Comparison of ENCODE assay signal across 18 cellular contexts in genomic region chr22:33726294-33726711, GRCh38.
A peak's percentile ranks its signal among the peaks of the same experiment; 100 is the strongest.
DNase-seq lines count a peak whose midpoint lies in the region; ATAC-seq and TF ChIP-seq lines count a peak whose summit lies in the region.
"Had no signal": no experiment of that assay in that cellular context is flagged by ENCODE, and none has a peak within 500 bp of the region (broad histone marks: within the 10 kb centered on the region; RNA-seq: fewer than 3 reads in every experiment).

No MANE protein-coding gene starts in this region.

- H3K36me3 ChIP-seq in adipocyte (ENCODE audit: control insufficient read depth, insufficient read depth, low read length, severe bottlenecking), result no peaks in the 10 kb centered on the region
- no peaks in the 10 kb centered on the region for H3K36me3 ChIP-seq in sigmoid colon
- H3K36me3 ChIP-seq in HAP-1 (replicated peaks), result no peaks in the 10 kb centered on the region

- H3K9ac ChIP-seq in adipocyte (ENCODE audit: low read length), result no peak overlapping the region

- peaks cover 28% of the 10 kb centered on the region for H3K9me3 Mint-ChIP-seq in activated T-helper 1 cell treated with anti-CD3 and anti-CD28 coated beads, Interleukin-12 subunit alpha, Interleukin-12 subunit beta, Interleukin-2, Interleukin-4 antibody, amounts not matched to agents 30 ng/mL and 10 ng/mL and 1 ng/mL, durations not matched to agents 14 hours and 24 hours and 36 hours

- ATAC-seq in GM21737 (IDR thresholded peaks at IDR 0.05; ENCODE audit: unreplicated experiment) (no peak), GM19351 (IDR thresholded peaks at IDR 0.05; ENCODE audit: unreplicated experiment) (no peak)
- ATAC-seq: activated T-helper 17 cell treated with anti-CD3 and anti-CD28 coated beads, Interleukin-2, amount 50 U/mL, for 72 hours; stimulated activated memory B cell treated with anti-CD40 and anti-IgM and Interleukin-4, amounts not matched to agents 10 μg/mL and 1 μg/mL and 100 μg/mL, for 72 hours had no signal

- intact Hi-C loops in sigmoid colon (cut with DNase I), result loop anchor here (5.0 to 10.0 kb wide), 2 partner anchors 62 to 196 kb away; partner anchors contain the start of gene LARGE1
- intact Hi-C loops in activated T-helper 1 cell treated with anti-CD3 and anti-CD28 coated beads, Interleukin-12 subunit alpha, Interleukin-12 subunit beta, Interleukin-2, Interleukin-4 antibody, amounts not matched to agents 30 ng/mL and 10 ng/mL and 1 ng/mL, durations not matched to agents 14 hours and 24 hours and 36 hours (cut with micrococcal nuclease), result no loop called here

- no peaks in the 10 kb centered on the region for H3K36me3 Mint-ChIP-seq in activated T-helper 1 cell treated with anti-CD3 and anti-CD28 coated beads, Interleukin-12 subunit alpha, Interleukin-12 subunit beta, Interleukin-2, Interleukin-4 antibody, amounts not matched to agents 30 ng/mL and 10 ng/mL and 1 ng/mL, durations not matched to agents 14 hours and 24 hours and 36 hours (ENCODE audit: low read depth)
- H3K36me3 Mint-ChIP-seq: CD4-positive, CD25-positive, alpha-beta regulatory T cell had no signal

- in situ Hi-C loops in G401 (cut with HindIII; ENCODE audit: low sequenced_read_pairs), result no loop called here
- in situ Hi-C loops in HAP-1 (cut with MboI; ENCODE audit: low sequenced_read_pairs), result no loop called here

- TF ChIP-seq EP300 in sigmoid colon (IDR thresholded peaks at IDR 0.05), result peak; percentile 34 to 85 (median 75)

- H3K27ac Mint-ChIP-seq in activated T-helper 1 cell treated with anti-CD3 and anti-CD28 coated beads, Interleukin-12 subunit alpha, Interleukin-12 subunit beta, Interleukin-2, Interleukin-4 antibody, amounts not matched to agents 30 ng/mL and 10 ng/mL and 1 ng/mL, durations not matched to agents 14 hours and 24 hours and 36 hours, result no peak overlapping the region
- H3K27ac Mint-ChIP-seq: activated T-helper 17 cell treated with anti-CD3 and anti-CD28 coated beads, Interleukin-2, amount 50 U/mL, for 72 hours; CD4-positive, CD25-positive, alpha-beta regulatory T cell; progenitor cell of endocrine pancreas; stimulated activated memory B cell treated with anti-CD40 and anti-IgM and Interleukin-4, amounts not matched to agents 10 μg/mL and 1 μg/mL and 100 μg/mL, for 72 hours had no signal

- peaks cover 12% of the 10 kb centered on the region for H3K4me1 ChIP-seq in adipocyte (ENCODE audit: control insufficient read depth, insufficient read depth, low read length)
- H3K4me1 ChIP-seq in sigmoid colon, result peaks cover 0 to 44% (median 33%) of the 10 kb centered on the region in 4 donors
- H3K4me1 ChIP-seq in HAP-1, result no peaks in the 10 kb centered on the region

- no peak overlapping the region for H3K4me3 Mint-ChIP-seq in activated T-helper 1 cell treated with anti-CD3 and anti-CD28 coated beads, Interleukin-12 subunit alpha, Interleukin-12 subunit beta, Interleukin-2, Interleukin-4 antibody, amounts not matched to agents 30 ng/mL and 10 ng/mL and 1 ng/mL, durations not matched to agents 14 hours and 24 hours and 36 hours
- H3K4me3 Mint-ChIP-seq: activated T-helper 17 cell treated with anti-CD3 and anti-CD28 coated beads, Interleukin-2, amount 50 U/mL, for 72 hours; CD4-positive, CD25-positive, alpha-beta regulatory T cell; stimulated activated memory B cell treated with anti-CD40 and anti-IgM and Interleukin-4, amounts not matched to agents 10 μg/mL and 1 μg/mL and 100 μg/mL, for 72 hours had no signal

- TF ChIP-seq CTCF in fibroblast of pulmonary artery (IDR thresholded peaks at IDR 0.05; ENCODE audit: low read length, missing control alignments), result no peak
- no peak for TF ChIP-seq CTCF in sigmoid colon (IDR thresholded peaks at IDR 0.05)

- H3K4me3 ChIP-seq in adipocyte (ENCODE audit: low read length), result no peak overlapping the region
- no peak overlapping the region for H3K4me3 ChIP-seq in fibroblast of pulmonary artery (replicated peaks; ENCODE audit: low read depth, low read length)
- no peak overlapping the region for H3K4me3 ChIP-seq in sigmoid colon
- H3K4me3 ChIP-seq in HAP-1, result no peak overlapping the region

- H3K27me3 ChIP-seq in adipocyte (replicated peaks; ENCODE audit: control insufficient read depth, insufficient read depth, low read length), result no peaks in the 10 kb centered on the region
- no peaks in the 10 kb centered on the region for H3K27me3 ChIP-seq in sigmoid colon
- no peaks in the 10 kb centered on the region for H3K27me3 ChIP-seq in HAP-1 (ENCODE audit: low read depth)

- H3K27ac ChIP-seq in sigmoid colon, result peak overlapping the region; percentile 56 to 80 (median 64)

- TF ChIP-seq POLR2A in sigmoid colon (IDR thresholded peaks at IDR 0.05), result no peak

- no peaks in the 10 kb centered on the region for H3K27me3 Mint-ChIP-seq in activated T-helper 1 cell treated with anti-CD3 and anti-CD28 coated beads, Interleukin-12 subunit alpha, Interleukin-12 subunit beta, Interleukin-2, Interleukin-4 antibody, amounts not matched to agents 30 ng/mL and 10 ng/mL and 1 ng/mL, durations not matched to agents 14 hours and 24 hours and 36 hours (ENCODE audit: insufficient read depth)
- H3K27me3 Mint-ChIP-seq: activated T-helper 17 cell treated with anti-CD3 and anti-CD28 coated beads, Interleukin-2, amount 50 U/mL, for 72 hours; CD4-positive, CD25-positive, alpha-beta regulatory T cell; progenitor cell of endocrine pancreas; stimulated activated memory B cell treated with anti-CD40 and anti-IgM and Interleukin-4, amounts not matched to agents 10 μg/mL and 1 μg/mL and 100 μg/mL, for 72 hours had no signal

- DNase-seq in G401 (ENCODE audit: low spot score), result peak; percentile 19
- DNase-seq in adipocyte (ENCODE audit: low read depth), result peak; percentile 64
- peak; percentile 54 for DNase-seq in fibroblast of pulmonary artery (ENCODE audit: low read depth)
- DNase-seq in sigmoid colon, result peak; percentile 70
- no peak for DNase-seq in activated T-helper 1 cell treated with anti-CD3 and anti-CD28 coated beads, Interleukin-12 subunit alpha, Interleukin-12 subunit beta, Interleukin-2, Interleukin-4 antibody, amounts not matched to agents 30 ng/mL and 10 ng/mL and 1 ng/mL, durations not matched to agents 14 hours and 24 hours and 36 hours (ENCODE audit: low spot score)
- DNase-seq in HAP-1 (ENCODE audit: low spot score in 2 of 2), result no peak
- DNase-seq: CD4-positive, CD25-positive, alpha-beta regulatory T cell; central memory CD4-positive, alpha-beta T cell; erythroblast; GDM1; NCI-H1436; NCI-H524 treated with DMSO at 0.1 percent for 48 hours; stimulated activated CD4-positive, alpha-beta T cell treated with anti-CD3 and anti-CD28 coated beads, Interleukin-4, amount 100 ng/mL, for 24 hours had no signal

- H3K9me3 ChIP-seq in adipocyte (ENCODE audit: control insufficient read depth, low read length) (no peaks in the 10 kb centered on the region), sigmoid colon (no peaks in the 10 kb centered on the region), HAP-1 (no peaks in the 10 kb centered on the region)

- no peaks in the 10 kb centered on the region for H3K4me1 Mint-ChIP-seq in activated T-helper 1 cell treated with anti-CD3 and anti-CD28 coated beads, Interleukin-12 subunit alpha, Interleukin-12 subunit beta, Interleukin-2, Interleukin-4 antibody, amounts not matched to agents 30 ng/mL and 10 ng/mL and 1 ng/mL, durations not matched to agents 14 hours and 24 hours and 36 hours (ENCODE audit: low read depth)
- H3K4me1 Mint-ChIP-seq: activated T-helper 17 cell treated with anti-CD3 and anti-CD28 coated beads, Interleukin-2, amount 50 U/mL, for 72 hours; CD4-positive, CD25-positive, alpha-beta regulatory T cell had no signal

- 58 to 65% methylated on average over 3 of the region's 3 CpGs for WGBS in sigmoid colon, 2 donors

Comparison
In these comparisons a context has a peak if more than half of its experiments do, and no peak if none do; other contexts are left out.
1. DNase-seq: peak in G401 (single experiment), adipocyte (single experiment), fibroblast of pulmonary artery (single experiment) and sigmoid colon (single experiment); none in activated T-helper 1 cell treated with anti-CD3 and anti-CD28 coated beads, Interleukin-12 subunit alpha, Interleukin-12 subunit beta, Interleukin-2, Interleukin-4 antibody, amounts not matched to agents 30 ng/mL and 10 ng/mL and 1 ng/mL, durations not matched to agents 14 hours and 24 hours and 36 hours (single experiment) and HAP-1 (0 of 2).